Comparison of ENCODE assay signal across 9 cellular contexts in the genomic region with DNA sequence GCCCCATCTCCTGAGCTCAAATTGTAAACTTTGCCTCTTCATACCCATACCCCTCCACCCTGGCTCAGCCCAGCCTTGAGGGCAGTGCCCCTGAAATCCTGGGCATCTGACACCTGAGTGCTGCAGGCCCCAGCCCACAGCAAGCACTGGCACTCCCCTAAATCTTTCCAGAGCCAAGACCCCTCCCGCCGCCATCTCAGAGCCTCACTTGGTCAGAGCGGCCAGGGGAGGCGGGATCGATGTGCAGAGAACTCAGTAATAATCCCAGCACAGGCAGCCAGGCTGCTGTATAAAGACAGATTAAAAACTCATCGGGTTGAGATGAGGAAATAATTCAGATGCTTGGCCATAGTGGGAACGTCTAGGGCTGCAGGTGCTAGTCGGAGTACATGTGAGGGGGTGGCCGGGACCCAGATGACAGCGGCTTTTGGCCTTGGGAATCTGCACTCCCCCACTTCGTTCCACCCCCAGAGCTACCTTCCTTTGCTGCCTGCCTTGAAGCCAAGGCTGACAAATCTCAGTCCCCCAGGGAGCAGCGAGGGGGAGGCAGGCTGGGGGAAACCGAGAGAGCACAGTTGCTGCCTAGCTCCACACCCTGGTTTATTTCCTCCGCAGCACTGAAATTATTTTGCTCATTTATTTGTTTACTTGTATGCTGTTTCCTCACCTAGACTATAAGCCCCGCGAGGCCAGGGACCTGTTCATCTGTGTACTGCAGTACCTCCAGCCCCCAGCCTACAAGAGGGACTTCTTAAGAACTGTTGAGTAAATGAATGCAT. TPM values are rescaled to one million over a fixed set of nuclear protein-coding genes. Genes with fewer than 3 reads are reported as not detected.
DNase-seq lines count a peak whose midpoint lies in the region; ATAC-seq and FAIRE-seq lines count a peak whose summit lies in the region.
"Had no signal": no experiment of that assay in that cellular context is flagged by ENCODE, and none has a peak within 500 bp of the region (broad histone marks: within the 10 kb centered on the region; RNA-seq: fewer than 3 reads in every experiment).

No MANE protein-coding gene starts in this region.

- peaks cover 20% of the 10 kb centered on the region for H3K4me1 Mint-ChIP-seq in activated CD4-positive, alpha-beta T cell treated with anti-CD3 and anti-CD28 coated beads for 36 hours
- peaks cover 18% of the 10 kb centered on the region for H3K4me1 Mint-ChIP-seq in activated naive CD8-positive, alpha-beta T cell treated with anti-CD3 and anti-CD28 coated beads for 36 hours

- DNase-seq in activated CD4-positive, alpha-beta T cell treated with anti-CD3 and anti-CD28 coated beads for 36 hours, result peak; percentile 47
- no peak for DNase-seq in activated CD4-positive, alpha-beta T cell treated with anti-CD3 and anti-CD28 coated beads, Interleukin-2, amount 50 U/mL, for 1 hour
- DNase-seq in activated naive CD8-positive, alpha-beta T cell treated with anti-CD3 and anti-CD28 coated beads for 36 hours, result no peak
- DNase-seq in putamen (ENCODE audit: low spot score) (peak; percentile 59), RCC 7860 (ENCODE audit: low spot score) (no peak), NCI-H748 (lab: John Stamatoyannopoulos, UW; ENCODE audit: unreplicated experiment) (no peak)
- no peak for DNase-seq in stimulated activated CD4-positive, alpha-beta T cell treated with anti-CD3 and anti-CD28 coated beads, Interleukin-2, amount 100 ng/mL, for 48 hours

- no peaks in the 10 kb centered on the region for H3K36me3 Mint-ChIP-seq in activated CD4-positive, alpha-beta T cell treated with anti-CD3 and anti-CD28 coated beads for 36 hours (ENCODE audit: low read depth)
- no peaks in the 10 kb centered on the region for H3K36me3 Mint-ChIP-seq in activated naive CD8-positive, alpha-beta T cell treated with anti-CD3 and anti-CD28 coated beads for 36 hours

- H3K27ac Mint-ChIP-seq in activated CD4-positive, alpha-beta T cell treated with anti-CD3 and anti-CD28 coated beads for 36 hours, result no peak overlapping the region
- H3K27ac Mint-ChIP-seq in activated naive CD8-positive, alpha-beta T cell treated with anti-CD3 and anti-CD28 coated beads for 36 hours, result no peak overlapping the region

- no peaks in the 10 kb centered on the region for H3K9me3 Mint-ChIP-seq in activated CD4-positive, alpha-beta T cell treated with anti-CD3 and anti-CD28 coated beads for 36 hours (ENCODE audit: low read depth)
- H3K9me3 Mint-ChIP-seq in activated naive CD8-positive, alpha-beta T cell treated with anti-CD3 and anti-CD28 coated beads for 36 hours, result no peaks in the 10 kb centered on the region

- FAIRE-seq in RCC 7860 (lab: Jason Lieb, UNC), result no peak
- FAIRE-seq: colon had no signal

- peak overlapping the region; percentile 59 for H3K4me3 Mint-ChIP-seq in activated CD4-positive, alpha-beta T cell treated with anti-CD3 and anti-CD28 coated beads for 36 hours
- H3K4me3 Mint-ChIP-seq in activated naive CD8-positive, alpha-beta T cell treated with anti-CD3 and anti-CD28 coated beads for 36 hours, result peak overlapping the region; percentile 68

- intact Hi-C loops in activated CD4-positive, alpha-beta T cell treated with anti-CD3 and anti-CD28 coated beads for 36 hours (cut with DNase I, micrococcal nuclease), result loop anchor here (1.0 to 2.0 kb wide), 7 partner anchors 8 to 259 kb away; partner anchors contain the start of gene DELE1 (in 1 of the 2)

- H3K27me3 Mint-ChIP-seq in activated CD4-positive, alpha-beta T cell treated with anti-CD3 and anti-CD28 coated beads for 36 hours, result peaks cover 27% of the 10 kb centered on the region
- H3K27me3 Mint-ChIP-seq in activated naive CD8-positive, alpha-beta T cell treated with anti-CD3 and anti-CD28 coated beads for 36 hours, result peaks cover 38% of the 10 kb centered on the region

- CTCF ChIA-PET in activated CD4-positive, alpha-beta T cell treated with anti-CD3 and anti-CD28 coated beads for 36 hours (lab: Charles Lee), result interaction anchor here (0.5 to 5.7 kb wide), 20 partner anchors 9 to 310 kb away, joined by 3 to 63 read pairs (median 4); partner anchors contain the start of genes DELE1, DIAPH1, HDAC3 and PCDH1

- POLR2A ChIA-PET in activated CD4-positive, alpha-beta T cell treated with anti-CD3 and anti-CD28 coated beads for 36 hours (lab: Charles Lee), result no interaction called here

- ATAC-seq in activated CD4-positive, alpha-beta T cell treated with anti-CD3 and anti-CD28 coated beads for 36 hours, result peak; percentile 46
- peak; percentile 81 for ATAC-seq in HG02852 (IDR thresholded peaks at IDR 0.05; ENCODE audit: unreplicated experiment)

RNA-seq across cellular contexts. Expression of gene ARAP3, which starts 19.5 kb away (rescaled TPM):
- total RNA-seq in activated CD4-positive, alpha-beta T cell treated with anti-CD3 and anti-CD28 coated beads for 36 hours, result 1 to 10 TPM; 3.2 TPM
- total RNA-seq in activated naive CD8-positive, alpha-beta T cell treated with anti-CD3 and anti-CD28 coated beads for 36 hours, result 1 to 10 TPM; 4.1 to 5.7 TPM

RNA-seq across cellular contexts. Expression of gene FCHSD1, which starts 50.3 kb away (rescaled TPM):
- total RNA-seq in activated CD4-positive, alpha-beta T cell treated with anti-CD3 and anti-CD28 coated beads for 36 hours, result 10 to 100 TPM; 28.2 to 32.9 TPM
- total RNA-seq in activated naive CD8-positive, alpha-beta T cell treated with anti-CD3 and anti-CD28 coated beads for 36 hours, result 10 to 100 TPM; 22.4 to 24.8 TPM

Comparison
In these comparisons a context has a peak if more than half of its experiments do, and no peak if none do; other contexts are left out.
1. DNase-seq: peak in activated CD4-positive, alpha-beta T cell treated with anti-CD3 and anti-CD28 coated beads for 36 hours (single experiment) and putamen (single experiment); none in activated CD4-positive, alpha-beta T cell treated with anti-CD3 and anti-CD28 coated beads, Interleukin-2, amount 50 U/mL, for 1 hour (single experiment), activated naive CD8-positive, alpha-beta T cell treated with anti-CD3 and anti-CD28 coated beads for 36 hours (single experiment), RCC 7860 (single experiment), NCI-H748 (single experiment) and stimulated activated CD4-positive, alpha-beta T cell treated with anti-CD3 and anti-CD28 coated beads, Interleukin-2, amount 100 ng/mL, for 48 hours (0 of 2).